13 cellular contexts compared by ENCODE assay signal in the genomic region with DNA sequence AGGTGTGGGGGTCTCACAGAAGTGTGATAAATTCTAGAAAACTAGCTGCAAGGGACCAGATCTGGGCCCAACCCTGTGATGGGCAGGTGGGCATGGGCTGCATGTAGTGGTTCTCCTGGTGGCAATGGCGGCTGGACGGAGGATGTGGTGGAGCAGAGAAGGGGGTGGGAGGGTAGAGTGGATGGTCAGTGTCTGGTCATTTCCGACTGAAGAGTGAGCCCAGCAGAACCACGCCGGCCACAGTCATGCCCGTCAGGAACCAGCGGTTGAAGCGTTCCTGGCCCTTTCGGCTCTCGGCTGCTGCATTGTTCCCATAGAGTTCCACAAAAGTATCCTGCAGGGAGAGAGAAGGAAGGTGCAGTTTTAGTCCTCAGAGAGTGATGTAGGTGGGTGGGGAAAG. TPM values are rescaled to one million over a fixed set of nuclear protein-coding genes. Genes with fewer than 3 reads are reported as not detected.
A peak's percentile ranks its signal among the peaks of the same experiment; 100 is the strongest.
DNase-seq lines count a peak whose midpoint lies in the region; ATAC-seq, FAIRE-seq and TF ChIP-seq lines count a peak whose summit lies in the region.
"Had no signal": no experiment of that assay in that cellular context is flagged by ENCODE, and none has a peak within 500 bp of the region (broad histone marks: within the 10 kb centered on the region; RNA-seq: fewer than 3 reads in every experiment).

No MANE protein-coding gene starts in this region.

- H3K27ac Mint-ChIP-seq in activated CD4-positive, alpha-beta T cell treated with anti-CD3 and anti-CD28 coated beads, Interleukin-2, amount 10 ng/mL, durations not matched to agents 24 days and 14 days = peak overlapping the region; percentile 56
- H3K27ac Mint-ChIP-seq in activated CD4-positive, alpha-beta T cell treated with anti-CD3 and anti-CD28 coated beads for 36 hours = no peak overlapping the region
- peak overlapping the region; percentile 87 for H3K27ac Mint-ChIP-seq in activated CD8-positive, alpha-beta T cell treated with anti-CD3 and anti-CD28 coated beads, Interleukin-2, amount 10 ng/mL, durations not matched to agents 7 days and 5 days
- H3K27ac Mint-ChIP-seq in osteocyte (ENCODE audit: unreplicated experiment) = no peak overlapping the region

- H3K9me3 ChIP-seq in kidney (ENCODE audit: control insufficient read depth in 1 of 2, low read length in 2 of 2) (no peaks in the 10 kb centered on the region), subcutaneous abdominal adipose tissue (ENCODE audit: control insufficient read depth in 5 of 5, low read length in 5 of 5) (no peaks in the 10 kb centered on the region)

- no peaks in the 10 kb centered on the region for H3K9me3 Mint-ChIP-seq in activated CD4-positive, alpha-beta T cell treated with anti-CD3 and anti-CD28 coated beads, Interleukin-2, amount 10 ng/mL, durations not matched to agents 24 days and 14 days
- no peaks in the 10 kb centered on the region for H3K9me3 Mint-ChIP-seq in activated CD4-positive, alpha-beta T cell treated with anti-CD3 and anti-CD28 coated beads for 36 hours (ENCODE audit: low read depth)
- no peaks in the 10 kb centered on the region for H3K9me3 Mint-ChIP-seq in activated CD8-positive, alpha-beta T cell treated with anti-CD3 and anti-CD28 coated beads, Interleukin-2, amount 10 ng/mL, durations not matched to agents 7 days and 5 days (ENCODE audit: insufficient read depth)
- H3K9me3 Mint-ChIP-seq in osteocyte (ENCODE audit: unreplicated experiment) = no peaks in the 10 kb centered on the region
- H3K9me3 Mint-ChIP-seq: memory B cell had no signal

- no peak for ATAC-seq in activated CD4-positive, alpha-beta T cell treated with anti-CD3 and anti-CD28 coated beads for 36 hours
- no peak for ATAC-seq in activated CD8-positive, alpha-beta T cell treated with anti-CD3 and anti-CD28 coated beads, Interleukin-2, amount 10 ng/mL, durations not matched to agents 7 days and 5 days

- no peak overlapping the region for H3K4me3 Mint-ChIP-seq in activated CD4-positive, alpha-beta T cell treated with anti-CD3 and anti-CD28 coated beads, Interleukin-2, amount 10 ng/mL, durations not matched to agents 24 days and 14 days
- H3K4me3 Mint-ChIP-seq in activated CD4-positive, alpha-beta T cell treated with anti-CD3 and anti-CD28 coated beads for 36 hours = no peak overlapping the region
- no peak overlapping the region for H3K4me3 Mint-ChIP-seq in activated CD8-positive, alpha-beta T cell treated with anti-CD3 and anti-CD28 coated beads, Interleukin-2, amount 10 ng/mL, durations not matched to agents 7 days and 5 days
- no peak overlapping the region for H3K4me3 Mint-ChIP-seq in osteocyte (ENCODE audit: unreplicated experiment)
- H3K4me3 Mint-ChIP-seq: memory B cell had no signal

- H3K4me1 Mint-ChIP-seq in activated CD4-positive, alpha-beta T cell treated with anti-CD3 and anti-CD28 coated beads, Interleukin-2, amount 10 ng/mL, durations not matched to agents 24 days and 14 days = peaks cover 68% of the 10 kb centered on the region
- peaks cover 63% of the 10 kb centered on the region for H3K4me1 Mint-ChIP-seq in activated CD4-positive, alpha-beta T cell treated with anti-CD3 and anti-CD28 coated beads for 36 hours
- peaks cover 90% of the 10 kb centered on the region for H3K4me1 Mint-ChIP-seq in activated CD8-positive, alpha-beta T cell treated with anti-CD3 and anti-CD28 coated beads, Interleukin-2, amount 10 ng/mL, durations not matched to agents 7 days and 5 days (ENCODE audit: low read depth)
- H3K4me1 Mint-ChIP-seq in osteocyte (ENCODE audit: unreplicated experiment) = peaks cover 58% of the 10 kb centered on the region

- TF ChIP-seq CTCF in kidney (IDR thresholded peaks at IDR 0.05; ENCODE audit: borderline replicate concordance, extremely low read depth, insufficient read depth) (no peak), osteocyte (IDR thresholded peaks at IDR 0.05) (no peak)

- peaks cover 12 to 14% of the 10 kb centered on the region in 2 donors for H3K36me3 ChIP-seq in kidney (ENCODE audit: control insufficient read depth in 1 of 2, insufficient read depth in 2 of 2, low read length in 2 of 2)
- peaks cover 0 to 26% (median 19%) of the 10 kb centered on the region in 5 donors for H3K36me3 ChIP-seq in subcutaneous abdominal adipose tissue (ENCODE audit: control insufficient read depth in 5 of 5, insufficient read depth in 5 of 5, low read length in 5 of 5)

- DNase-seq in activated CD4-positive, alpha-beta T cell treated with anti-CD3 and anti-CD28 coated beads, Interleukin-2, amount 10 ng/mL, durations not matched to agents 24 days and 14 days = no peak
- DNase-seq in activated CD4-positive, alpha-beta T cell treated with anti-CD3 and anti-CD28 coated beads for 36 hours = no peak
- no peak for DNase-seq in activated CD8-positive, alpha-beta T cell treated with anti-CD3 and anti-CD28 coated beads, Interleukin-2, amount 10 ng/mL, durations not matched to agents 7 days and 5 days
- DNase-seq in kidney (no peak), NCI-H524 treated with DMSO at 0.1 percent for 48 hours (lab: John Stamatoyannopoulos, UW) (no peak), osteocyte (ENCODE audit: extremely low spot score, unreplicated experiment) (no peak), middle frontal gyrus (ENCODE audit: extremely low spot score, low spot score) (no peak)
- DNase-seq: NCI-H446 had no signal

- POLR2A ChIA-PET in activated CD4-positive, alpha-beta T cell treated with anti-CD3 and anti-CD28 coated beads for 36 hours (lab: Charles Lee) = no interaction called here
- POLR2A ChIA-PET in activated CD8-positive, alpha-beta T cell treated with anti-CD3 and anti-CD28 coated beads, Interleukin-2, amount 10 ng/mL, durations not matched to agents 7 days and 5 days (lab: Charles Lee) = interaction anchor here (3.1 to 5.0 kb wide), 2 partner anchors 10 to 58 kb away, joined by 39 to 53 read pairs; a partner anchor contains a TSS

- H3K36me3 Mint-ChIP-seq in activated CD4-positive, alpha-beta T cell treated with anti-CD3 and anti-CD28 coated beads, Interleukin-2, amount 10 ng/mL, durations not matched to agents 24 days and 14 days (ENCODE audit: low read depth) = peaks cover 82% of the 10 kb centered on the region
- peaks cover 59% of the 10 kb centered on the region for H3K36me3 Mint-ChIP-seq in activated CD4-positive, alpha-beta T cell treated with anti-CD3 and anti-CD28 coated beads for 36 hours (ENCODE audit: low read depth)
- peaks cover 63% of the 10 kb centered on the region for H3K36me3 Mint-ChIP-seq in activated CD8-positive, alpha-beta T cell treated with anti-CD3 and anti-CD28 coated beads, Interleukin-2, amount 10 ng/mL, durations not matched to agents 7 days and 5 days (ENCODE audit: low read depth)
- H3K36me3 Mint-ChIP-seq in osteocyte (ENCODE audit: unreplicated experiment) = peaks cover 23% of the 10 kb centered on the region
- H3K36me3 Mint-ChIP-seq: memory B cell had no signal

- CTCF ChIA-PET in activated CD4-positive, alpha-beta T cell treated with anti-CD3 and anti-CD28 coated beads for 36 hours (lab: Charles Lee) = interaction anchor here (7.2 kb wide), 1 partner anchor 57 kb away, joined by 161 read pairs; a partner anchor contains a TSS
- CTCF ChIA-PET in activated CD8-positive, alpha-beta T cell treated with anti-CD3 and anti-CD28 coated beads, Interleukin-2, amount 10 ng/mL, durations not matched to agents 7 days and 5 days (lab: Charles Lee) = interaction anchor here (0.7 to 7.9 kb wide), 3 partner anchors 31 to 63 kb away, joined by 3 to 677 read pairs (median 3); a partner anchor contains a TSS

- peak overlapping the region; percentile 73 to 92 for H3K27ac ChIP-seq in kidney (ENCODE audit: low read depth in 2 of 2, low read length in 2 of 2)
- H3K27ac ChIP-seq in subcutaneous abdominal adipose tissue (ENCODE audit: low read depth, low read length) = peak overlapping the region; percentile 82

- H3K27me3 Mint-ChIP-seq in activated CD4-positive, alpha-beta T cell treated with anti-CD3 and anti-CD28 coated beads, Interleukin-2, amount 10 ng/mL, durations not matched to agents 24 days and 14 days = no peaks in the 10 kb centered on the region
- no peaks in the 10 kb centered on the region for H3K27me3 Mint-ChIP-seq in activated CD4-positive, alpha-beta T cell treated with anti-CD3 and anti-CD28 coated beads for 36 hours
- H3K27me3 Mint-ChIP-seq in activated CD8-positive, alpha-beta T cell treated with anti-CD3 and anti-CD28 coated beads, Interleukin-2, amount 10 ng/mL, durations not matched to agents 7 days and 5 days (ENCODE audit: low read depth) = no peaks in the 10 kb centered on the region
- no peaks in the 10 kb centered on the region for H3K27me3 Mint-ChIP-seq in osteocyte (ENCODE audit: unreplicated experiment)
- H3K27me3 Mint-ChIP-seq: memory B cell had no signal

- intact Hi-C loops in activated CD4-positive, alpha-beta T cell treated with anti-CD3 and anti-CD28 coated beads, Interleukin-2, amount 10 ng/mL, durations not matched to agents 24 days and 14 days (cut with micrococcal nuclease) = loop anchor here (2.0 kb wide), 1 partner anchor 15 kb away; no protein-coding TSS in a partner anchor
- intact Hi-C loops in activated CD4-positive, alpha-beta T cell treated with anti-CD3 and anti-CD28 coated beads for 36 hours (cut with DNase I, micrococcal nuclease) = no loop called here
- intact Hi-C loops in kidney (cut with DNase I) = loop anchor here (5.0 kb wide), 1 partner anchor 57 kb away; a partner anchor contains a TSS

- no peak overlapping the region for H3K4me3 ChIP-seq in kidney (ENCODE audit: low read length in 2 of 2)
- H3K4me3 ChIP-seq in subcutaneous abdominal adipose tissue (ENCODE audit: low read depth in 1 of 5, low read length in 5 of 5) = no peak overlapping the region

- no peaks in the 10 kb centered on the region for H3K27me3 ChIP-seq in subcutaneous abdominal adipose tissue (ENCODE audit: control insufficient read depth in 5 of 5, insufficient read depth in 4 of 5, low read length in 5 of 5)

- FAIRE-seq in kidney (lab: Jason Lieb, UNC) = no peak
- FAIRE-seq: A204.1 had no signal

- H3K4me1 ChIP-seq in kidney (ENCODE audit: control insufficient read depth in 1 of 2, insufficient read depth in 1 of 2, low read depth in 1 of 2, low read length in 2 of 2) (peaks cover 44 to 64% of the 10 kb centered on the region in 2 donors), subcutaneous abdominal adipose tissue (ENCODE audit: control insufficient read depth in 5 of 5, insufficient read depth in 5 of 5, low read length in 5 of 5) (peaks cover 39 to 83% (median 77%) of the 10 kb centered on the region in 5 donors)

- H3K9ac ChIP-seq in kidney (ENCODE audit: low read length in 2 of 2) (peak overlapping the region in 1 of 2 donors; percentile 42), subcutaneous abdominal adipose tissue (ENCODE audit: low read length in 5 of 5) (peak overlapping the region in 3 of 5 donors; percentile 11 to 51 (median 37))

RNA-seq across cellular contexts. Expression of a gene that starts 28.0 kb away (rescaled TPM):
- not detected in 2 replicates for total RNA-seq in activated CD4-positive, alpha-beta T cell treated with anti-CD3 and anti-CD28 coated beads, Interleukin-2, amount 10 ng/mL, durations not matched to agents 24 days and 14 days
- not detected for total RNA-seq in activated CD4-positive, alpha-beta T cell treated with anti-CD3 and anti-CD28 coated beads for 36 hours
- not detected for total RNA-seq in activated CD8-positive, alpha-beta T cell treated with anti-CD3 and anti-CD28 coated beads, Interleukin-2, amount 10 ng/mL, durations not matched to agents 7 days and 5 days
- total RNA-seq in kidney (1.3 TPM), osteocyte (not detected in 2 replicates)
- 6.9 TPM for polyA plus RNA-seq in kidney (ENCODE audit: insufficient read depth, low read depth, low replicate concordance)
- total RNA-seq: G401, LHCN-M2 had no signal

RNA-seq across cellular contexts. Expression of a gene that starts 56.9 kb away (rescaled TPM):
- total RNA-seq in activated CD4-positive, alpha-beta T cell treated with anti-CD3 and anti-CD28 coated beads, Interleukin-2, amount 10 ng/mL, durations not matched to agents 24 days and 14 days = 379 and 381 TPM in 2 replicates
- total RNA-seq in activated CD4-positive, alpha-beta T cell treated with anti-CD3 and anti-CD28 coated beads for 36 hours = 100 to 1,000 TPM; 107 to 121 TPM
- total RNA-seq in activated CD8-positive, alpha-beta T cell treated with anti-CD3 and anti-CD28 coated beads, Interleukin-2, amount 10 ng/mL, durations not matched to agents 7 days and 5 days = 10 to 100 TPM; 71.4 to 73.0 TPM
- total RNA-seq in kidney (139 TPM), osteocyte (67.0 and 69.4 TPM in 2 replicates)
- polyA plus RNA-seq in kidney (ENCODE audit: insufficient read depth, low read depth, low replicate concordance) = 132 TPM

Comparison
In these comparisons a context has a peak if more than half of its experiments do, and no peak if none do; other contexts are left out.
1. H3K27ac Mint-ChIP-seq: peak in activated CD4-positive, alpha-beta T cell treated with anti-CD3 and anti-CD28 coated beads, Interleukin-2, amount 10 ng/mL, durations not matched to agents 24 days and 14 days (single experiment) and activated CD8-positive, alpha-beta T cell treated with anti-CD3 and anti-CD28 coated beads, Interleukin-2, amount 10 ng/mL, durations not matched to agents 7 days and 5 days (single experiment); none in activated CD4-positive, alpha-beta T cell treated with anti-CD3 and anti-CD28 coated beads for 36 hours (single experiment) and osteocyte (single experiment).
2. intact Hi-C loops: an anchor here in activated CD4-positive, alpha-beta T cell treated with anti-CD3 and anti-CD28 coated beads, Interleukin-2, amount 10 ng/mL, durations not matched to agents 24 days and 14 days (2.0 kb wide) and kidney (5.0 kb wide); none called in activated CD4-positive, alpha-beta T cell treated with anti-CD3 and anti-CD28 coated beads for 36 hours.